In the genomic region with DNA sequence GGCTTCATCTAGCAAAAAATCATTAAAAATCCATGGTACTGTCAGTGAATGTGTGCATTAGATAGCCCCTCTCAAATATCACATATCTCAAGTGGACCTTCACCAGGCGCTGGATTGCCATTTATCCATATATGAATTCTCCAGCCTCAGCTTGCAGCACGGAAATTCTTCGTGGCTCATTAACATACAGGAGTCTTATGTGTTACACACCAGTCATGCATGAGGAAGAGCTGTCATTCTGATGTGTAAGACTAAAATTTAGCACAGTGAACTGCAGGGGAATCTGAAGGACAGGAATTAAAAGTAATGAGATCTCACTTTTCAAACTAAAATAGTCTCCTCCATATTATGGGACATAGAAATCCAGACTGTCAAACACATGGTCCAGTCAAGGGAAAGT, we compare ENCODE assay signal across 20 cellular contexts.
"Had no signal": no experiment of that assay in that cellular context is flagged by ENCODE, and none has a peak within 500 bp of the region (broad histone marks: within the 10 kb centered on the region; RNA-seq: fewer than 3 reads in every experiment).

No MANE protein-coding gene starts in this region.

- H3K27ac ChIP-seq: RWPE1 had no signal

- DNase-seq: KBM-7, MV-4-11, NCI-H1048, NCI-H1105, NCI-H1417, NCI-H1436 treated with DMSO at 0.1 percent for 48 hours, NCI-H1694, NCI-H187 treated with DMSO at 0.1 percent for 48 hours, NCI-H2029 treated with DMSO at 0.1 percent for 48 hours, NCI-H2107, NCI-H2171 treated with DMSO at 0.1 percent for 48 hours, NCI-H446, NCI-H510A, NCI-H524 treated with DMSO at 0.1 percent for 48 hours, NCI-H69, NCI-H774, SHP77, SK-N-SH, SW 1271 had no signal
